In genomic region chr4:39514888-39515401, GRCh38 we compare ENCODE assay signal across 1 cellular context.
TF ChIP-seq lines count a peak whose summit lies in the region.

No MANE protein-coding gene starts in this region.

TF ChIP-seq in HepG2, 621 proteins besides CTCF, POLR2A, EP300 and RAD21 (continued from another document and continues in another):
- TF ChIP-seq ZNF431 (CRISPR knock-in tag; IDR thresholded peaks at IDR 0.05; ENCODE audit: borderline replicate concordance, low read depth), result 0 out of 2 replicates have a peak, but pooled peaks have one; percentile 38
- TF ChIP-seq ZFX (CRISPR knock-in tag; IDR thresholded peaks at IDR 0.05; ENCODE audit: low read depth), result peak; percentile 31; the same call in 1 of the 2 replicates
- peak; percentile 89 for TF ChIP-seq MEF2D (CRISPR knock-in tag; IDR thresholded peaks at IDR 0.05)
- TF ChIP-seq ZNF792 (CRISPR knock-in tag; IDR thresholded peaks at IDR 0.05), result peak; percentile 76; the same call in 1 of the 2 replicates
- TF ChIP-seq WIZ (CRISPR knock-in tag; IDR thresholded peaks at IDR 0.05), result no peak
- no peak for TF ChIP-seq ZNF468 (CRISPR knock-in tag; IDR thresholded peaks at IDR 0.05)
- no peak for TF ChIP-seq MEIS1 (CRISPR knock-in tag; IDR thresholded peaks at IDR 0.05; ENCODE audit: borderline replicate concordance)
- TF ChIP-seq, protein P1, sequence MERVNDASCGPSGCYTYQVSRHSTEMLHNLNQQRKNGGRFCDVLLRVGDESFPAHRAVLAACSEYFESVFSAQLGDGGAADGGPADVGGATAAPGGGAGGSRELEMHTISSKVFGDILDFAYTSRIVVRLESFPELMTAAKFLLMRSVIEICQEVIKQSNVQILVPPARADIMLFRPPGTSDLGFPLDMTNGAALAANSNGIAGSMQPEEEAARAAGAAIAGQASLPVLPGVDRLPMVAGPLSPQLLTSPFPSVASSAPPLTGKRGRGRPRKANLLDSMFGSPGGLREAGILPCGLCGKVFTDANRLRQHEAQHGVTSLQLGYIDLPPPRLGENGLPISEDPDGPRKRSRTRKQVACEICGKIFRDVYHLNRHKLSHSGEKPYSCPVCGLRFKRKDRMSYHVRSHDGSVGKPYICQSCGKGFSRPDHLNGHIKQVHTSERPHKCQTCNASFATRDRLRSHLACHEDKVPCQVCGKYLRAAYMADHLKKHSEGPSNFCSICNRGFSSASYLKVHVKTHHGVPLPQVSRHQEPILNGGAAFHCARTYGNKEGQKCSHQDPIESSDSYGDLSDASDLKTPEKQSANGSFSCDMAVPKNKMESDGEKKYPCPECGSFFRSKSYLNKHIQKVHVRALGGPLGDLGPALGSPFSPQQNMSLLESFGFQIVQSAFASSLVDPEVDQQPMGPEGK (CRISPR knock-in tag; IDR thresholded peaks at IDR 0.05), result peak; percentile 72
- TF ChIP-seq HIC2 (CRISPR knock-in tag; IDR thresholded peaks at IDR 0.05; ENCODE audit: low read depth), result no peak
- no peak for TF ChIP-seq TCF12 (IDR thresholded peaks at IDR 0.05)
- 0 out of 2 replicates have a peak, but pooled peaks have one; percentile 71 for TF ChIP-seq TCF12 (CRISPR knock-in tag; IDR thresholded peaks at IDR 0.05)
- TF ChIP-seq, protein P2, sequence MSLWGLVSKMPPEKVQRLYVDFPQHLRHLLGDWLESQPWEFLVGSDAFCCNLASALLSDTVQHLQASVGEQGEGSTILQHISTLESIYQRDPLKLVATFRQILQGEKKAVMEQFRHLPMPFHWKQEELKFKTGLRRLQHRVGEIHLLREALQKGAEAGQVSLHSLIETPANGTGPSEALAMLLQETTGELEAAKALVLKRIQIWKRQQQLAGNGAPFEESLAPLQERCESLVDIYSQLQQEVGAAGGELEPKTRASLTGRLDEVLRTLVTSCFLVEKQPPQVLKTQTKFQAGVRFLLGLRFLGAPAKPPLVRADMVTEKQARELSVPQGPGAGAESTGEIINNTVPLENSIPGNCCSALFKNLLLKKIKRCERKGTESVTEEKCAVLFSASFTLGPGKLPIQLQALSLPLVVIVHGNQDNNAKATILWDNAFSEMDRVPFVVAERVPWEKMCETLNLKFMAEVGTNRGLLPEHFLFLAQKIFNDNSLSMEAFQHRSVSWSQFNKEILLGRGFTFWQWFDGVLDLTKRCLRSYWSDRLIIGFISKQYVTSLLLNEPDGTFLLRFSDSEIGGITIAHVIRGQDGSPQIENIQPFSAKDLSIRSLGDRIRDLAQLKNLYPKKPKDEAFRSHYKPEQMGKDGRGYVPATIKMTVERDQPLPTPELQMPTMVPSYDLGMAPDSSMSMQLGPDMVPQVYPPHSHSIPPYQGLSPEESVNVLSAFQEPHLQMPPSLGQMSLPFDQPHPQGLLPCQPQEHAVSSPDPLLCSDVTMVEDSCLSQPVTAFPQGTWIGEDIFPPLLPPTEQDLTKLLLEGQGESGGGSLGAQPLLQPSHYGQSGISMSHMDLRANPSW (CRISPR knock-in tag; IDR thresholded peaks at IDR 0.05; ENCODE audit: borderline replicate concordance), result 0 out of 2 replicates have a peak, but pooled peaks have one; percentile 72
- TF ChIP-seq KLF6 (CRISPR knock-in tag; IDR thresholded peaks at IDR 0.05), result 0 out of 2 replicates have a peak, but pooled peaks have one; percentile 74
- TF ChIP-seq ZBTB3 (CRISPR knock-in tag; IDR thresholded peaks at IDR 0.05; ENCODE audit: borderline replicate concordance, low read depth), result 0 out of 2 replicates have a peak, but pooled peaks have one; percentile 28
- no peak for TF ChIP-seq EED (CRISPR knock-in tag; IDR thresholded peaks at IDR 0.05)
- peak; percentile 86 for TF ChIP-seq KDM4B (CRISPR knock-in tag; IDR thresholded peaks at IDR 0.05)
- TF ChIP-seq HNRNPLL (IDR thresholded peaks at IDR 0.05; ENCODE audit: low read depth, low read length, poor library complexity, severe bottlenecking), result no peak
- peak; percentile 92; the same call in 1 of the 2 replicates for TF ChIP-seq SMYD3 (CRISPR knock-in tag; IDR thresholded peaks at IDR 0.05)
- TF ChIP-seq TSC22D2 (CRISPR knock-in tag; IDR thresholded peaks at IDR 0.05; ENCODE audit: borderline replicate concordance), result peak; percentile 29; the same call in 1 of the 2 replicates
- peak; percentile 32; the same call in 1 of the 2 replicates for TF ChIP-seq KMT2B (CRISPR knock-in tag; IDR thresholded peaks at IDR 0.05)
- TF ChIP-seq ZNF609 (CRISPR knock-in tag; IDR thresholded peaks at IDR 0.05; ENCODE audit: borderline replicate concordance), result peak; percentile 97
- peak; percentile 57; the same call in 1 of the 2 replicates for TF ChIP-seq NFE2 (CRISPR knock-in tag; IDR thresholded peaks at IDR 0.05)
- peak; percentile 67; the same call in 1 of the 2 replicates for TF ChIP-seq ONECUT2 (CRISPR knock-in tag; IDR thresholded peaks at IDR 0.05)
- peak; percentile 75 for TF ChIP-seq KDM6A (CRISPR knock-in tag; IDR thresholded peaks at IDR 0.05; ENCODE audit: low read depth)
- TF ChIP-seq TFDP1 (CRISPR knock-in tag; IDR thresholded peaks at IDR 0.05; ENCODE audit: borderline replicate concordance), result no peak; the same call in 1 of the 2 replicates
- peak; percentile 97 for TF ChIP-seq HOXD1 (CRISPR knock-in tag; IDR thresholded peaks at IDR 0.05)
- TF ChIP-seq POGK (CRISPR knock-in tag; conservative IDR thresholded peaks at IDR 0.05), result peak; percentile 80; the same call in 1 of the 2 replicates
- peak; percentile 88 for TF ChIP-seq MIXL1 (CRISPR knock-in tag; IDR thresholded peaks at IDR 0.05)
- TF ChIP-seq CBX1 (IDR thresholded peaks at IDR 0.05; ENCODE audit: low read depth), result peak; percentile 57
- peak; percentile 90 to 97 for TF ChIP-seq MAFK (conservative IDR thresholded peaks at IDR 0.05 in 1 of 2, IDR thresholded peaks at IDR 0.05 in 1 of 2; ENCODE audit: low read length in 2 of 2)
- TF ChIP-seq BCL6 (CRISPR knock-in tag; IDR thresholded peaks at IDR 0.05), result peak; percentile 91
- TF ChIP-seq CERS6 (CRISPR knock-in tag; IDR thresholded peaks at IDR 0.05), result no peak
- TF ChIP-seq MLLT10 (CRISPR knock-in tag; IDR thresholded peaks at IDR 0.05), result peak; percentile 37; the same call in 1 of the 2 replicates
- peak; percentile 89 for TF ChIP-seq FOXK1 (CRISPR knock-in tag; IDR thresholded peaks at IDR 0.05; ENCODE audit: borderline replicate concordance, low read depth)
- TF ChIP-seq ZBTB21 (CRISPR knock-in tag; IDR thresholded peaks at IDR 0.05), result 0 out of 2 replicates have a peak, but pooled peaks have one; percentile 35
- peak; percentile 94 for TF ChIP-seq SAP130 (CRISPR knock-in tag; IDR thresholded peaks at IDR 0.05; ENCODE audit: low read depth)
- TF ChIP-seq, protein P3, sequence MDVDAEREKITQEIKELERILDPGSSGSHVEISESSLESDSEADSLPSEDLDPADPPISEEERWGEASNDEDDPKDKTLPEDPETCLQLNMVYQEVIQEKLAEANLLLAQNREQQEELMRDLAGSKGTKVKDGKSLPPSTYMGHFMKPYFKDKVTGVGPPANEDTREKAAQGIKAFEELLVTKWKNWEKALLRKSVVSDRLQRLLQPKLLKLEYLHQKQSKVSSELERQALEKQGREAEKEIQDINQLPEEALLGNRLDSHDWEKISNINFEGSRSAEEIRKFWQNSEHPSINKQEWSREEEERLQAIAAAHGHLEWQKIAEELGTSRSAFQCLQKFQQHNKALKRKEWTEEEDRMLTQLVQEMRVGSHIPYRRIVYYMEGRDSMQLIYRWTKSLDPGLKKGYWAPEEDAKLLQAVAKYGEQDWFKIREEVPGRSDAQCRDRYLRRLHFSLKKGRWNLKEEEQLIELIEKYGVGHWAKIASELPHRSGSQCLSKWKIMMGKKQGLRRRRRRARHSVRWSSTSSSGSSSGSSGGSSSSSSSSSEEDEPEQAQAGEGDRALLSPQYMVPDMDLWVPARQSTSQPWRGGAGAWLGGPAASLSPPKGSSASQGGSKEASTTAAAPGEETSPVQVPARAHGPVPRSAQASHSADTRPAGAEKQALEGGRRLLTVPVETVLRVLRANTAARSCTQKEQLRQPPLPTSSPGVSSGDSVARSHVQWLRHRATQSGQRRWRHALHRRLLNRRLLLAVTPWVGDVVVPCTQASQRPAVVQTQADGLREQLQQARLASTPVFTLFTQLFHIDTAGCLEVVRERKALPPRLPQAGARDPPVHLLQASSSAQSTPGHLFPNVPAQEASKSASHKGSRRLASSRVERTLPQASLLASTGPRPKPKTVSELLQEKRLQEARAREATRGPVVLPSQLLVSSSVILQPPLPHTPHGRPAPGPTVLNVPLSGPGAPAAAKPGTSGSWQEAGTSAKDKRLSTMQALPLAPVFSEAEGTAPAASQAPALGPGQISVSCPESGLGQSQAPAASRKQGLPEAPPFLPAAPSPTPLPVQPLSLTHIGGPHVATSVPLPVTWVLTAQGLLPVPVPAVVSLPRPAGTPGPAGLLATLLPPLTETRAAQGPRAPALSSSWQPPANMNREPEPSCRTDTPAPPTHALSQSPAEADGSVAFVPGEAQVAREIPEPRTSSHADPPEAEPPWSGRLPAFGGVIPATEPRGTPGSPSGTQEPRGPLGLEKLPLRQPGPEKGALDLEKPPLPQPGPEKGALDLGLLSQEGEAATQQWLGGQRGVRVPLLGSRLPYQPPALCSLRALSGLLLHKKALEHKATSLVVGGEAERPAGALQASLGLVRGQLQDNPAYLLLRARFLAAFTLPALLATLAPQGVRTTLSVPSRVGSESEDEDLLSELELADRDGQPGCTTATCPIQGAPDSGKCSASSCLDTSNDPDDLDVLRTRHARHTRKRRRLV (CRISPR knock-in tag; IDR thresholded peaks at IDR 0.05), result no peak
- TF ChIP-seq NFIC (IDR thresholded peaks at IDR 0.05; ENCODE audit: low read length), result peak; percentile 85
- TF ChIP-seq ZNF121 (CRISPR knock-in tag; IDR thresholded peaks at IDR 0.05), result no peak; the same call in 1 of the 2 replicates
- TF ChIP-seq SSRP1 (CRISPR knock-in tag; IDR thresholded peaks at IDR 0.05), result no peak
- TF ChIP-seq ZNF484 (CRISPR knock-in tag; IDR thresholded peaks at IDR 0.05; ENCODE audit: borderline replicate concordance, low read depth), result no peak
- peak; percentile 74; the same call in 1 of the 2 replicates for TF ChIP-seq SIX1 (CRISPR knock-in tag; IDR thresholded peaks at IDR 0.05; ENCODE audit: borderline replicate concordance)
